Comparison of ENCODE assay signal across 28 cellular contexts in genomic region chr10:116752969-116753665, GRCh38. TPM values are rescaled to one million over a fixed set of nuclear protein-coding genes. Genes with fewer than 3 reads are reported as not detected.
DNase-seq lines count a peak whose midpoint lies in the region; ATAC-seq, FAIRE-seq and TF ChIP-seq lines count a peak whose summit lies in the region.
"Had no signal": no experiment of that assay in that cellular context is flagged by ENCODE, and none has a peak within 500 bp of the region (broad histone marks: within the 10 kb centered on the region; RNA-seq: fewer than 3 reads in every experiment).

No MANE protein-coding gene starts in this region.

- DNase-seq in amygdala (lab: John Stamatoyannopoulos, UW), result peak in 48 of 56 donors; percentile 8 to 82 (median 52)
- DNase-seq in frontal cortex (ENCODE audit: low spot score in 2 of 2), result peak; percentile 28 to 54
- DNase-seq in nucleus accumbens (lab: John Stamatoyannopoulos, UW), result peak in 50 of 56 donors; percentile 7 to 83 (median 60)
- no peak for DNase-seq in tibial artery
- DNase-seq in SW 1271 (lab: John Stamatoyannopoulos, UW), result no peak
- no peak for DNase-seq in colonic mucosa
- no peak for DNase-seq in CD8-positive, alpha-beta T cell
- DNase-seq in NCI-H524 treated with DMSO at 0.1 percent for 48 hours (lab: John Stamatoyannopoulos, UW), result no peak
- DNase-seq: activated CD4-positive, alpha-beta T cell treated with anti-CD3 and anti-CD28 coated beads for 36 hours; activated CD8-positive, alpha-beta memory T cell treated with anti-CD3 and anti-CD28 coated beads for 24 hours; activated gamma-delta T cell treated with Interleukin-2 at 50 U/mL for 16 hours; activated naive CD8-positive, alpha-beta T cell treated with anti-CD3 and anti-CD28 coated beads, Interleukin-2, amount 50 U/mL, for 24 hours; activated T-cell treated with anti-CD3 and anti-CD28 coated beads, Interleukin-2, amount 50 U/mL, for 1 hour; Caco-2; cortex of kidney; DND-41; H9; left colon; NCI-H1694; right cardiac atrium; RPMI8226; stimulated activated naive CD8-positive, alpha-beta T cell treated with anti-CD3 and anti-CD28 coated beads, Interleukin-15, Interleukin-2, amounts not matched to agents 100 U/mL and 50 U/mL, for 24 hours; T-helper 2 cell had no signal

- no peak overlapping the region for H3K4me3 Mint-ChIP-seq in CD8-positive, alpha-beta T cell
- H3K4me3 Mint-ChIP-seq: activated CD4-positive, alpha-beta T cell treated with anti-CD3 and anti-CD28 coated beads for 36 hours; activated naive CD8-positive, alpha-beta T cell treated with anti-CD3 and anti-CD28 coated beads, Interleukin-2, amount 50 U/mL, for 24 hours; H9; memory B cell; type B pancreatic cell had no signal

- H3K36me3 ChIP-seq in tibial artery, result no peaks in the 10 kb centered on the region
- H3K36me3 ChIP-seq in colonic mucosa, result no peaks in the 10 kb centered on the region
- no peaks in the 10 kb centered on the region for H3K36me3 ChIP-seq in CD8-positive, alpha-beta T cell (ENCODE audit: insufficient read depth, low read length)

- H3K27ac ChIP-seq in tibial artery (peak overlapping the region; percentile 53 to 55), colonic mucosa (no peak overlapping the region)
- H3K27ac ChIP-seq in CD8-positive, alpha-beta T cell (ENCODE audit: low read depth, low read length), result no peak overlapping the region
- H3K27ac ChIP-seq: SK-N-MC had no signal

- H3K36me3 Mint-ChIP-seq in CD8-positive, alpha-beta T cell, result no peaks in the 10 kb centered on the region
- H3K36me3 Mint-ChIP-seq: memory B cell, type B pancreatic cell had no signal

- no peaks in the 10 kb centered on the region for H3K9me3 ChIP-seq in tibial artery
- no peaks in the 10 kb centered on the region for H3K9me3 ChIP-seq in colonic mucosa
- no peaks in the 10 kb centered on the region for H3K9me3 ChIP-seq in CD8-positive, alpha-beta T cell (ENCODE audit: low read length)

- intact Hi-C loops in tibial artery (cut with DNase I; ENCODE audit: low total_unique reads) (no loop called here), colonic mucosa (cut with DNase I) (no loop called here)
- intact Hi-C loops in CD8-positive, alpha-beta T cell (cut with DNase I, micrococcal nuclease), result no loop called here

- TF ChIP-seq CTCF in tibial artery (IDR thresholded peaks at IDR 0.05), result no peak
- TF ChIP-seq CTCF in colonic mucosa (IDR thresholded peaks at IDR 0.05), result no peak
- TF ChIP-seq CTCF in CD8-positive, alpha-beta T cell (IDR thresholded peaks at IDR 0.05), result no peak

- no peak overlapping the region for H3K27ac Mint-ChIP-seq in CD8-positive, alpha-beta T cell
- H3K27ac Mint-ChIP-seq: activated CD4-positive, alpha-beta T cell treated with anti-CD3 and anti-CD28 coated beads for 36 hours; activated naive CD8-positive, alpha-beta T cell treated with anti-CD3 and anti-CD28 coated beads, Interleukin-2, amount 50 U/mL, for 24 hours; H9; memory B cell; type B pancreatic cell had no signal

- no peak overlapping the region for H3K9ac ChIP-seq in colonic mucosa (ENCODE audit: low read depth in 2 of 2, low read length in 2 of 2)

- H3K4me1 Mint-ChIP-seq in CD8-positive, alpha-beta T cell (ENCODE audit: low read depth), result no peaks in the 10 kb centered on the region
- H3K4me1 Mint-ChIP-seq: activated CD4-positive, alpha-beta T cell treated with anti-CD3 and anti-CD28 coated beads for 36 hours; activated naive CD8-positive, alpha-beta T cell treated with anti-CD3 and anti-CD28 coated beads, Interleukin-2, amount 50 U/mL, for 24 hours; memory B cell had no signal

- POLR2A ChIA-PET in CD8-positive, alpha-beta T cell (lab: Charles Lee), result no interaction called here

- H3K4me3 ChIP-seq in tibial artery (no peak overlapping the region), colonic mucosa (no peak overlapping the region)
- H3K4me3 ChIP-seq in CD8-positive, alpha-beta T cell (ENCODE audit: low read depth, low read length), result no peak overlapping the region
- H3K4me3 ChIP-seq: SK-N-MC had no signal

- H3K27me3 ChIP-seq in tibial artery (no peaks in the 10 kb centered on the region), colonic mucosa (no peaks in the 10 kb centered on the region)
- H3K27me3 ChIP-seq in CD8-positive, alpha-beta T cell (ENCODE audit: insufficient read depth, low read length), result no peaks in the 10 kb centered on the region

- CTCF ChIA-PET in CD8-positive, alpha-beta T cell (lab: Charles Lee), result no interaction called here

- FAIRE-seq in frontal cortex (lab: Jason Lieb, UNC), result no peak
- FAIRE-seq: endometrium, GM12891 had no signal

- peaks cover 38% of the 10 kb centered on the region for H3K27me3 Mint-ChIP-seq in CD8-positive, alpha-beta T cell (ENCODE audit: low read depth)

- H3K9me3 Mint-ChIP-seq in CD8-positive, alpha-beta T cell, result peaks cover 3% of the 10 kb centered on the region
- H3K9me3 Mint-ChIP-seq: activated naive CD8-positive, alpha-beta T cell treated with anti-CD3 and anti-CD28 coated beads, Interleukin-2, amount 50 U/mL, for 24 hours; memory B cell; type B pancreatic cell had no signal

- ATAC-seq in CD8-positive, alpha-beta T cell, result no peak
- ATAC-seq: activated CD4-positive, alpha-beta T cell treated with anti-CD3 and anti-CD28 coated beads for 36 hours; activated naive CD8-positive, alpha-beta T cell treated with anti-CD3 and anti-CD28 coated beads, Interleukin-2, amount 50 U/mL, for 24 hours; right cardiac atrium; stimulated activated naive CD8-positive, alpha-beta T cell treated with anti-CD3 and anti-CD28 coated beads, Interleukin-15, Interleukin-2, amounts not matched to agents 100 U/mL and 50 U/mL, for 24 hours had no signal

- H3K4me1 ChIP-seq in tibial artery, result peaks cover 6 to 39% (median 27%) of the 10 kb centered on the region in 4 donors
- H3K4me1 ChIP-seq in colonic mucosa, result no peaks in the 10 kb centered on the region
- no peaks in the 10 kb centered on the region for H3K4me1 ChIP-seq in CD8-positive, alpha-beta T cell (ENCODE audit: insufficient read depth, low read length)
- H3K4me1 ChIP-seq: Caco-2 had no signal

RNA-seq across cellular contexts. Expression of gene HSPA12A, which starts 10.8 kb away (rescaled TPM):
- total RNA-seq in frontal cortex, result 33.0 TPM
- total RNA-seq in colonic mucosa, result 1 to 10 TPM; 6.2 to 7.0 TPM
- under 1 TPM; 0.08 to 0.78 TPM for total RNA-seq in CD8-positive, alpha-beta T cell

Comparison
In these comparisons a context has a peak if more than half of its experiments do, and no peak if none do; other contexts are left out.
1. DNase-seq: peak in amygdala (48 of 56), frontal cortex (2 of 2) and nucleus accumbens (50 of 56); none in tibial artery (0 of 2), SW 1271 (0 of 2), colonic mucosa (single experiment), CD8-positive, alpha-beta T cell (0 of 7) and NCI-H524 treated with DMSO at 0.1 percent for 48 hours (single experiment).
2. H3K27ac ChIP-seq: peak in tibial artery (2 of 2); none in colonic mucosa (single experiment) and CD8-positive, alpha-beta T cell (single experiment).
3. RNA of gene HSPA12A, which starts 10.8 kb away (total RNA-seq): 33.0 TPM in frontal cortex (single experiment) and 6.2 to 7.0 TPM in colonic mucosa; 0.08 to 0.78 TPM in CD8-positive, alpha-beta T cell; every median in the first group is over 4 times any median in the second.